Comparison of ENCODE assay signal across 8 cellular contexts in genomic region chr9:37747271-37747753, GRCh38. TPM values are rescaled to one million over a fixed set of nuclear protein-coding genes. Genes with fewer than 3 reads are reported as not detected.
DNase-seq lines count a peak whose midpoint lies in the region; ATAC-seq and TF ChIP-seq lines count a peak whose summit lies in the region.

No MANE protein-coding gene starts in this region.

- no peak overlapping the region for H3K4me3 ChIP-seq in IMR-90 (ENCODE audit: insufficient read depth, low read depth, low read length)

- CTCF ChIA-PET in IMR-90 (lab: Yijun Ruan, JAX) = no interaction called here

- POLR2A ChIA-PET in IMR-90 (lab: Charles Lee; ENCODE audit: unreplicated experiment) = no interaction called here

- TF ChIP-seq CTCF in AG09319 (IDR thresholded peaks at IDR 0.05; ENCODE audit: low read depth, low read length) (peak; percentile 98), IMR-90 (conservative IDR thresholded peaks at IDR 0.05; ENCODE audit: low read depth, low read length) (peak; percentile 79)

- no peak overlapping the region for H2BK15ac ChIP-seq in IMR-90 (ENCODE audit: low read depth, low read length)

- H3K9me1 ChIP-seq in IMR-90 (ENCODE audit: insufficient read depth, low read length) = no peaks in the 10 kb centered on the region

- H3K79me1 ChIP-seq in IMR-90 (ENCODE audit: low read depth in 1 of 2, low read length in 2 of 2) = no peaks in the 10 kb centered on the region

- WGBS in IMR-90 (ENCODE audit: extremely low coverage in 2 of 2, insufficient read length in 1 of 2), 2 experiments = no CpG with 5 or more reads among the region's 3 CpGs

- H4K91ac ChIP-seq in IMR-90 (ENCODE audit: insufficient read depth, low read depth, low read length) = no peak overlapping the region

- H4K8ac ChIP-seq in IMR-90 (ENCODE audit: low read depth in 2 of 2, low read length in 2 of 2) = 0 out of 4 replicates have a peak overlapping the region, but pooled peaks of 1 of the 2 experiments have one; percentile 1

- H2AK9ac ChIP-seq in IMR-90 (replicated peaks; ENCODE audit: low read depth, low read length, poor library complexity) = no peak overlapping the region

- no TSS peak for BruUV-seq in IMR-90 (replicated peaks; lab: Mats Ljungman, UMichigan)

- peak; percentile 35 for DNase-seq in AG09319 (ENCODE audit: extremely low read depth, low read depth)
- peak; percentile 78 for DNase-seq in IMR-90
- DNase-seq in RPMI7951 (ENCODE audit: low read depth) = peak; percentile 54
- peak; percentile 32 for DNase-seq in activated gamma-delta T cell treated with anti-CD3 and anti-CD28 coated beads, Interleukin-2, amount 50 U/mL, for 16 hours (ENCODE audit: low read depth)
- peak; percentile 57 for DNase-seq in glomerular visceral epithelial cell (ENCODE audit: extremely low spot score)
- DNase-seq in posterior cingulate gyrus = peak; percentile 42 to 95 (median 66)

- H3K56ac ChIP-seq in IMR-90 (ENCODE audit: extremely low read depth, insufficient read depth, low read length) = no peak overlapping the region

- H3K4ac ChIP-seq in IMR-90 (ENCODE audit: low read depth, low read length) = no peak overlapping the region

- H3K9me3 ChIP-seq in IMR-90 (ENCODE audit: control insufficient read depth, insufficient read depth, low read length) = no peaks in the 10 kb centered on the region

- peak overlapping the region; percentile 9 for H2AFZ ChIP-seq in IMR-90 (replicated peaks; ENCODE audit: low read length, poor library complexity)

- peaks cover 8% of the 10 kb centered on the region for H3K4me1 ChIP-seq in IMR-90 (ENCODE audit: control insufficient read depth, insufficient read depth, low read length)

- intact Hi-C loops in IMR-90 (cut with micrococcal nuclease) = loop anchor here (2.0 to 10.0 kb wide), 6 partner anchors 37 to 657 kb away; partner anchors contain the start of gene EXOSC3
- intact Hi-C loops in posterior cingulate gyrus (cut with DNase I) = loop anchor here (5.0 kb wide), 1 partner anchor 165 kb away; no protein-coding TSS in a partner anchor

- H2BK120ac ChIP-seq in IMR-90 (ENCODE audit: low read depth, low read length) = no peak overlapping the region

- H3K27ac ChIP-seq in IMR-90 (ENCODE audit: insufficient read depth, low read length) = no peak overlapping the region

- H3K4me2 ChIP-seq in IMR-90 (ENCODE audit: low read depth, low read length) = no peak overlapping the region

- ATAC-seq in GM18520 (IDR thresholded peaks at IDR 0.05; ENCODE audit: unreplicated experiment) (peak; percentile 43), IMR-90 (ENCODE audit: low read depth) (peak; percentile 85), GM18517 (IDR thresholded peaks at IDR 0.05; ENCODE audit: unreplicated experiment) (no peak)

- peaks cover 21% of the 10 kb centered on the region for H3K27me3 ChIP-seq in IMR-90 (ENCODE audit: control insufficient read depth, insufficient read depth, low read length)

- no peak overlapping the region for H3K23ac ChIP-seq in IMR-90 (ENCODE audit: low read depth, low read length)

- H3K9ac ChIP-seq in IMR-90 (ENCODE audit: low read depth, low read length) = no peak overlapping the region

- H3K36me3 ChIP-seq in IMR-90 (ENCODE audit: control insufficient read depth, insufficient read depth, low read length) = no peaks in the 10 kb centered on the region

- no peak overlapping the region for H2AK5ac ChIP-seq in IMR-90 (ENCODE audit: low read depth, low read length)

- H4K5ac ChIP-seq in IMR-90 (ENCODE audit: low read depth, low read length) = no peak overlapping the region

- dilution Hi-C loops in IMR-90 (cut with HindIII; ENCODE audit: low sequenced_read_pairs, unreplicated experiment) = no loop called here

- H2BK20ac ChIP-seq in IMR-90 (ENCODE audit: low read depth, low read length) = no peak overlapping the region; the same call in 1 of the 2 replicates

- peak; percentile 81 for TF ChIP-seq RAD21 in IMR-90 (IDR thresholded peaks at IDR 0.05; ENCODE audit: low read length)

- no peak overlapping the region for H3K14ac ChIP-seq in IMR-90 (replicated peaks; ENCODE audit: low read depth, low read length)

- peaks cover 6% of the 10 kb centered on the region; the same call in 1 of the 2 replicates for H4K20me1 ChIP-seq in IMR-90 (ENCODE audit: insufficient read depth, low read length)

- no peak overlapping the region for H3K18ac ChIP-seq in IMR-90 (ENCODE audit: low read depth, low read length)

- in situ Hi-C loops in IMR-90 (cut with MboI; ENCODE audit: low sequenced_read_pairs) = no loop called here

- TF ChIP-seq POLR2A in IMR-90 (IDR thresholded peaks at IDR 0.05; ENCODE audit: low read depth, low read length) = no peak

- no peak overlapping the region for H2BK5ac ChIP-seq in IMR-90 (ENCODE audit: low read depth, low read length, poor library complexity, severe bottlenecking)

TF ChIP-seq in IMR-90, 13 proteins besides CTCF, POLR2A, EP300 and RAD21:
- TF ChIP-seq SMC3 (IDR thresholded peaks at IDR 0.05; ENCODE audit: low read depth, low read length) (peak; percentile 64), RCOR1 (IDR thresholded peaks at IDR 0.05; ENCODE audit: insufficient replicate concordance, low read length) (no peak)

RNA-seq across cellular contexts. Expression of gene TRMT10B, which starts 6.3 kb away (rescaled TPM):
- 2.3 and 2.5 TPM in 2 replicates for total RNA-seq in IMR-90 (2012; rRNA removed)
- polyA plus RNA-seq in IMR-90 (2012; rRNA removed) = 4.5 and 4.9 TPM in 2 replicates
- polyA plus RNA-seq in IMR-90 (2012; cell fraction: cytosol; rRNA removed) = 1.5 and 4.6 TPM in 2 replicates
- polyA plus RNA-seq in IMR-90 (2012; cell fraction: nucleus; rRNA removed; ENCODE audit: low replicate concordance) = 2.5 and 9.0 TPM in 2 replicates
- total RNA-seq in RPMI7951 (2014; rRNA removed; shearing (Covaris generic)) = 1.7 and 2.0 TPM in 2 replicates

RNA-seq across cellular contexts. Expression of gene EXOSC3, which starts 37.6 kb away (rescaled TPM):
- 27.1 and 58.6 TPM in 2 replicates for total RNA-seq in IMR-90 (2012; rRNA removed)
- polyA plus RNA-seq in IMR-90 (2012; rRNA removed) = 28.9 and 37.2 TPM in 2 replicates
- 26.9 and 45.4 TPM in 2 replicates for polyA plus RNA-seq in IMR-90 (2012; cell fraction: cytosol; rRNA removed)
- 7.3 and 15.4 TPM in 2 replicates for polyA plus RNA-seq in IMR-90 (2012; cell fraction: nucleus; rRNA removed; ENCODE audit: low replicate concordance)
- total RNA-seq in RPMI7951 (2014; rRNA removed; shearing (Covaris generic)) = 73.7 and 74.3 TPM in 2 replicates

RNA-seq across cellular contexts. Expression of gene DCAF10, which starts 53.3 kb away (rescaled TPM):
- total RNA-seq in IMR-90 (2012; rRNA removed) = 13.1 and 19.4 TPM in 2 replicates
- 16.9 and 17.1 TPM in 2 replicates for polyA plus RNA-seq in IMR-90 (2012; rRNA removed)
- 4.5 and 4.8 TPM in 2 replicates for polyA plus RNA-seq in IMR-90 (2012; cell fraction: cytosol; rRNA removed)
- 5.9 and 19.0 TPM in 2 replicates for polyA plus RNA-seq in IMR-90 (2012; cell fraction: nucleus; rRNA removed; ENCODE audit: low replicate concordance)
- total RNA-seq in RPMI7951 (2014; rRNA removed; shearing (Covaris generic)) = 17.9 and 19.9 TPM in 2 replicates
